ENCODE assay signal across 2 cellular contexts in the genomic region with DNA sequence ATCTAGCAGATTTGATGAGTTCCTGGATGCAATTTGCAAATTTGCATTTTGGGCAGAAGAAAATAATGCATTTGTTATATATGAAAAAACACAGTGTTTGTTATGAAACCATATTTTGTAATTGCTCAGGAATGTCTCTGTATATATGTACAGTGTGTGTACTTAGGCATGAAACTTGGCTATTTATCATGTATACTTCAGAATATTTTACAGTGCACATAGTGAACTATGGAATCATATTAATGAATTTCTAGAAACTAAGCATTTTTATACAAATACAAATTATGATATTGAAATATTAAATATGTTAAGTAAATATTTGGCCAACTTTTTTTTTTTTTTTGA.
TF ChIP-seq lines count a peak whose summit lies in the region.

No MANE protein-coding gene starts in this region.

TF ChIP-seq in SK-N-SH, 30 proteins besides CTCF, POLR2A, EP300 and RAD21 (continued from another document):
- TF ChIP-seq MEF2A (IDR thresholded peaks at IDR 0.05; ENCODE audit: borderline replicate concordance, low read depth), result no peak
- no peak for TF ChIP-seq RCOR1 (IDR thresholded peaks at IDR 0.05; ENCODE audit: low read length)
- TF ChIP-seq GABPA (IDR thresholded peaks at IDR 0.05; ENCODE audit: low read depth), result no peak
- TF ChIP-seq, protein P1, sequence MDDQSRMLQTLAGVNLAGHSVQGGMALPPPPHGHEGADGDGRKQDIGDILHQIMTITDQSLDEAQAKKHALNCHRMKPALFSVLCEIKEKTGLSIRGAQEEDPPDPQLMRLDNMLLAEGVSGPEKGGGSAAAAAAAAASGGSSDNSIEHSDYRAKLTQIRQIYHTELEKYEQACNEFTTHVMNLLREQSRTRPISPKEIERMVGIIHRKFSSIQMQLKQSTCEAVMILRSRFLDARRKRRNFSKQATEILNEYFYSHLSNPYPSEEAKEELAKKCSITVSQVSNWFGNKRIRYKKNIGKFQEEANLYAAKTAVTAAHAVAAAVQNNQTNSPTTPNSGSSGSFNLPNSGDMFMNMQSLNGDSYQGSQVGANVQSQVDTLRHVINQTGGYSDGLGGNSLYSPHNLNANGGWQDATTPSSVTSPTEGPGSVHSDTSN (IDR thresholded peaks at IDR 0.05), result no peak
- TF ChIP-seq RXRA (IDR thresholded peaks at IDR 0.05; ENCODE audit: borderline replicate concordance, low read depth), result no peak
- TF ChIP-seq NFIC (IDR thresholded peaks at IDR 0.05; ENCODE audit: borderline replicate concordance), result no peak
- no peak for TF ChIP-seq RFX5 (IDR thresholded peaks at IDR 0.05; ENCODE audit: low read length)
TF ChIP-seq in SK-N-SH: peak in this region for 0.

TF ChIP-seq in HepG2, 621 proteins besides CTCF, POLR2A, EP300 and RAD21:
- TF ChIP-seq, protein P2, sequence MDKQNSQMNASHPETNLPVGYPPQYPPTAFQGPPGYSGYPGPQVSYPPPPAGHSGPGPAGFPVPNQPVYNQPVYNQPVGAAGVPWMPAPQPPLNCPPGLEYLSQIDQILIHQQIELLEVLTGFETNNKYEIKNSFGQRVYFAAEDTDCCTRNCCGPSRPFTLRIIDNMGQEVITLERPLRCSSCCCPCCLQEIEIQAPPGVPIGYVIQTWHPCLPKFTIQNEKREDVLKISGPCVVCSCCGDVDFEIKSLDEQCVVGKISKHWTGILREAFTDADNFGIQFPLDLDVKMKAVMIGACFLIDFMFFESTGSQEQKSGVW (CRISPR knock-in tag; IDR thresholded peaks at IDR 0.05; ENCODE audit: borderline replicate concordance), result no peak
- TF ChIP-seq ZNF788 (CRISPR knock-in tag; IDR thresholded peaks at IDR 0.05; ENCODE audit: borderline replicate concordance) (no peak), NCOA5 (CRISPR knock-in tag; IDR thresholded peaks at IDR 0.05) (no peak), SRY (CRISPR knock-in tag; IDR thresholded peaks at IDR 0.05) (no peak), CBFB (CRISPR knock-in tag; IDR thresholded peaks at IDR 0.05) (no peak), MAFG (CRISPR knock-in tag; IDR thresholded peaks at IDR 0.05) (no peak), NFIB (CRISPR knock-in tag; IDR thresholded peaks at IDR 0.05; ENCODE audit: borderline replicate concordance) (no peak), ZBTB3 (CRISPR knock-in tag; IDR thresholded peaks at IDR 0.05; ENCODE audit: borderline replicate concordance, low read depth) (no peak), ZFP1 (CRISPR knock-in tag; IDR thresholded peaks at IDR 0.05) (no peak)
- TF ChIP-seq, protein P3, sequence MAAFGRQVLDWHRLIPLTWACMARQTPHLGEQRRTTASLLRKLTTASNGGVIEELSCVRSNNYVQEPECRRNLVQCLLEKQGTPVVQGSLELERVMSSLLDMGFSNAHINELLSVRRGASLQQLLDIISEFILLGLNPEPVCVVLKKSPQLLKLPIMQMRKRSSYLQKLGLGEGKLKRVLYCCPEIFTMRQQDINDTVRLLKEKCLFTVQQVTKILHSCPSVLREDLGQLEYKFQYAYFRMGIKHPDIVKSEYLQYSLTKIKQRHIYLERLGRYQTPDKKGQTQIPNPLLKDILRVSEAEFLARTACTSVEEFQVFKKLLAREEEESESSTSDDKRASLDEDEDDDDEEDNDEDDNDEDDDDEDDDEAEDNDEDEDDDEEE (CRISPR knock-in tag; IDR thresholded peaks at IDR 0.05), result no peak
TF ChIP-seq in HepG2: peak in this region for 0.
